25 cellular contexts compared by ENCODE assay signal in genomic region chr13:38674208-38674607, GRCh38. TPM values are rescaled to one million over a fixed set of nuclear protein-coding genes. Genes with fewer than 3 reads are reported as not detected.
"Had no signal": no experiment of that assay in that cellular context is flagged by ENCODE, and none has a peak within 500 bp of the region (broad histone marks: within the 10 kb centered on the region; RNA-seq: fewer than 3 reads in every experiment).

No MANE protein-coding gene starts in this region.

- H3K4me3 Mint-ChIP-seq: activated B cell treated with CpG ODN at 0.5 μM for 24 hours; activated CD4-positive, alpha-beta memory T cell treated with anti-CD3 and anti-CD28 coated beads, Interleukin-2, amount 10 ng/mL, durations not matched to agents 7 days and 5 days; activated CD8-positive, alpha-beta memory T cell treated with anti-CD3 and anti-CD28 coated beads, Interleukin-2, amount 10 ng/mL, durations not matched to agents 7 days and 5 days; activated naive CD8-positive, alpha-beta T cell treated with anti-CD3 and anti-CD28 coated beads for 36 hours; activated T-helper 17 cell treated with anti-CD3 and anti-CD28 coated beads, Interleukin-2, amount 50 U/mL, for 72 hours; memory B cell; naive thymus-derived CD4-positive, alpha-beta T cell; stimulated activated naive CD8-positive, alpha-beta T cell treated with anti-CD3 and anti-CD28 coated beads, Interleukin-15, Interleukin-2, amounts not matched to agents 100 ng/mL and 50 ng/mL, for 24 hours had no signal

- H3K27ac ChIP-seq: gastroesophageal sphincter, heart left ventricle, ovary, psoas muscle, suprapubic skin, vagina had no signal

- H3K36me3 Mint-ChIP-seq: activated CD8-positive, alpha-beta memory T cell treated with anti-CD3 and anti-CD28 coated beads, Interleukin-2, amount 10 ng/mL, durations not matched to agents 7 days and 5 days; activated naive CD8-positive, alpha-beta T cell treated with anti-CD3 and anti-CD28 coated beads for 36 hours; memory B cell; naive thymus-derived CD4-positive, alpha-beta T cell had no signal

- H3K27me3 Mint-ChIP-seq: activated B cell treated with CpG ODN at 0.5 μM for 24 hours; activated CD4-positive, alpha-beta memory T cell treated with anti-CD3 and anti-CD28 coated beads, Interleukin-2, amount 10 ng/mL, durations not matched to agents 7 days and 5 days; activated CD8-positive, alpha-beta memory T cell treated with anti-CD3 and anti-CD28 coated beads, Interleukin-2, amount 10 ng/mL, durations not matched to agents 7 days and 5 days; stimulated activated naive CD8-positive, alpha-beta T cell treated with anti-CD3 and anti-CD28 coated beads, Interleukin-15, Interleukin-2, amounts not matched to agents 100 ng/mL and 50 ng/mL, for 24 hours had no signal

- H3K9me3 Mint-ChIP-seq: activated B cell treated with CpG ODN at 0.5 μM for 24 hours; activated CD4-positive, alpha-beta memory T cell treated with anti-CD3 and anti-CD28 coated beads, Interleukin-2, amount 10 ng/mL, durations not matched to agents 7 days and 5 days; activated naive CD8-positive, alpha-beta T cell treated with anti-CD3 and anti-CD28 coated beads for 36 hours; activated T-helper 17 cell treated with anti-CD3 and anti-CD28 coated beads, Interleukin-2, amount 50 U/mL, for 72 hours had no signal

- H3K4me3 ChIP-seq: gastroesophageal sphincter, heart left ventricle, ovary, psoas muscle, suprapubic skin, vagina had no signal

- H3K9me3 ChIP-seq: gastroesophageal sphincter, heart left ventricle, ovary, psoas muscle, suprapubic skin, vagina had no signal

- H3K36me3 ChIP-seq: gastroesophageal sphincter, heart left ventricle, ovary, suprapubic skin, vagina had no signal

- H3K27me3 ChIP-seq: ovary, vagina had no signal

- H3K4me1 Mint-ChIP-seq: activated B cell treated with CpG ODN at 0.5 μM for 24 hours; activated CD4-positive, alpha-beta memory T cell treated with anti-CD3 and anti-CD28 coated beads, Interleukin-2, amount 10 ng/mL, durations not matched to agents 7 days and 5 days; activated CD8-positive, alpha-beta memory T cell treated with anti-CD3 and anti-CD28 coated beads, Interleukin-2, amount 10 ng/mL, durations not matched to agents 7 days and 5 days; activated naive CD8-positive, alpha-beta T cell treated with anti-CD3 and anti-CD28 coated beads for 36 hours; activated T-helper 17 cell treated with anti-CD3 and anti-CD28 coated beads, Interleukin-2, amount 50 U/mL, for 72 hours; memory B cell; naive thymus-derived CD4-positive, alpha-beta T cell had no signal

- ATAC-seq: activated CD8-positive, alpha-beta memory T cell treated with anti-CD3 and anti-CD28 coated beads, Interleukin-2, amount 10 ng/mL, durations not matched to agents 7 days and 5 days; activated T-helper 17 cell treated with anti-CD3 and anti-CD28 coated beads, Interleukin-2, amount 50 U/mL, for 72 hours; gastroesophageal sphincter; heart left ventricle; left ventricle myocardium superior; naive thymus-derived CD4-positive, alpha-beta T cell; psoas muscle; right cardiac atrium had no signal

- DNase-seq: activated B cell treated with CpG ODN at 0.5 μM for 24 hours; activated CD4-positive, alpha-beta memory T cell treated with anti-CD3 and anti-CD28 coated beads, Interleukin-2, amount 10 ng/mL, durations not matched to agents 7 days and 5 days; activated CD4-positive, alpha-beta T cell treated with anti-CD3 and anti-CD28 coated beads for 4 hours; activated CD8-positive, alpha-beta memory T cell treated with anti-CD3 and anti-CD28 coated beads, Interleukin-2, amount 10 ng/mL, durations not matched to agents 7 days and 5 days; activated naive CD4-positive, alpha-beta T cell; activated naive CD8-positive, alpha-beta T cell treated with anti-CD3 and anti-CD28 coated beads for 36 hours; activated T-cell treated with anti-CD3 and anti-CD28 coated beads, Interleukin-2, amount 50 U/mL, for 1 hour; amniotic stem cell; caudate nucleus; erythroblast; heart left ventricle; left ventricle myocardium superior; naive thymus-derived CD4-positive, alpha-beta T cell; ovary; psoas muscle; right cardiac atrium; stimulated activated CD4-positive, alpha-beta T cell treated with anti-CD3 and anti-CD28 coated beads, Interleukin-2, amount 100 ng/mL, for 48 hours; trophoblast cell had no signal

- H3K27ac Mint-ChIP-seq: activated B cell treated with CpG ODN at 0.5 μM for 24 hours; activated CD4-positive, alpha-beta memory T cell treated with anti-CD3 and anti-CD28 coated beads, Interleukin-2, amount 10 ng/mL, durations not matched to agents 7 days and 5 days; activated CD8-positive, alpha-beta memory T cell treated with anti-CD3 and anti-CD28 coated beads, Interleukin-2, amount 10 ng/mL, durations not matched to agents 7 days and 5 days; activated naive CD8-positive, alpha-beta T cell treated with anti-CD3 and anti-CD28 coated beads for 36 hours; activated T-helper 17 cell treated with anti-CD3 and anti-CD28 coated beads, Interleukin-2, amount 50 U/mL, for 72 hours; memory B cell; naive thymus-derived CD4-positive, alpha-beta T cell; stimulated activated naive CD8-positive, alpha-beta T cell treated with anti-CD3 and anti-CD28 coated beads, Interleukin-15, Interleukin-2, amounts not matched to agents 100 ng/mL and 50 ng/mL, for 24 hours had no signal

- H3K4me1 ChIP-seq: gastroesophageal sphincter, heart left ventricle, psoas muscle, suprapubic skin, vagina had no signal

RNA-seq across cellular contexts. Expression of gene FREM2, which starts 12.7 kb away (rescaled TPM):
- total RNA-seq: activated B cell treated with CpG ODN at 0.5 μM for 24 hours; activated CD4-positive, alpha-beta memory T cell treated with anti-CD3 and anti-CD28 coated beads, Interleukin-2, amount 10 ng/mL, durations not matched to agents 7 days and 5 days; activated naive CD8-positive, alpha-beta T cell treated with anti-CD3 and anti-CD28 coated beads for 36 hours; activated T-helper 17 cell treated with anti-CD3 and anti-CD28 coated beads, Interleukin-2, amount 50 U/mL, for 72 hours; dermis microvascular lymphatic vessel endothelial cell had no signal
- polyA plus RNA-seq: naive thymus-derived CD4-positive, alpha-beta T cell had no signal
